ENCODE assay signal across 27 cellular contexts in the genomic region with DNA sequence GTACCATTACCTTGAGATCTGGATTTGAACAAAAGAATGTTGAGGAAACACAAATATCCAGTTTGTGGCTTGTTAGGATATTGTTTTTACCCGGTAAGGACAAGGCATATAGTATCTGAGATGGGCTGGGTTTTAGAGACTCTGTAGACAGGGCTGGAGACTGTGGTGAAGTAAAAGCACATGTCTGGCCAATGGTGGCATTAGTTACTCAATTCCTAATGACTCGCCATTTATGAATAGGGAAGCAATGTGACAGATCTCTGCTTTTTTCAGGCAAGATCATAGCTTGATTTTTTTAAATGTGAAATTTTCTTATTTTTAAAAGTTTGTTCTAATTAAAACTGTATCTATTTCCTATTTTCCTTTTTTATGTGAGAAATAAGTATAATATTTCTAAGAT.
"Had no signal": no experiment of that assay in that cellular context is flagged by ENCODE, and none has a peak within 500 bp of the region (broad histone marks: within the 10 kb centered on the region; RNA-seq: fewer than 3 reads in every experiment).

No MANE protein-coding gene starts in this region.

- H3K4me1 Mint-ChIP-seq: activated CD4-positive, alpha-beta memory T cell treated with anti-CD3 and anti-CD28 coated beads, Interleukin-2, amount 10 ng/mL, durations not matched to agents 7 days and 5 days; activated CD4-positive, alpha-beta T cell treated with anti-CD3 and anti-CD28 coated beads, Interleukin-2, amount 10 ng/mL, durations not matched to agents 24 days and 14 days; activated naive CD4-positive, alpha-beta T cell treated with anti-CD3 and anti-CD28 coated beads, Interleukin-2, amount 50 U/mL, for 24 hours; central memory CD8-positive, alpha-beta T cell; immature natural killer cell had no signal

- H3K9me3 ChIP-seq: ascending aorta, esophagus squamous epithelium, sigmoid colon, thoracic aorta, vagina had no signal

- H3K27ac Mint-ChIP-seq: activated CD4-positive, alpha-beta memory T cell treated with anti-CD3 and anti-CD28 coated beads, Interleukin-2, amount 10 ng/mL, durations not matched to agents 7 days and 5 days; activated CD4-positive, alpha-beta T cell treated with anti-CD3 and anti-CD28 coated beads, Interleukin-2, amount 10 ng/mL, durations not matched to agents 24 days and 14 days; activated naive CD4-positive, alpha-beta T cell treated with anti-CD3 and anti-CD28 coated beads, Interleukin-2, amount 50 U/mL, for 24 hours; immature natural killer cell; mesothelial cell of epicardium; naive thymus-derived CD8-positive, alpha-beta T cell; neural progenitor cell; type B pancreatic cell had no signal

- H3K36me3 Mint-ChIP-seq: activated naive CD4-positive, alpha-beta T cell treated with anti-CD3 and anti-CD28 coated beads, Interleukin-2, amount 50 U/mL, for 24 hours; naive thymus-derived CD8-positive, alpha-beta T cell; type B pancreatic cell had no signal

- H3K4me3 ChIP-seq: ascending aorta, coronary artery, esophagus squamous epithelium, left ventricle myocardium inferior, neural progenitor cell, sigmoid colon, spleen, thoracic aorta, vagina had no signal

- H3K27ac ChIP-seq: ascending aorta, brain microvascular endothelial cell, coronary artery, esophagus squamous epithelium, left ventricle myocardium inferior, neural progenitor cell, sigmoid colon, spleen, thoracic aorta, vagina, VCaP had no signal

- H3K36me3 ChIP-seq: ascending aorta, brain microvascular endothelial cell, esophagus squamous epithelium, left ventricle myocardium inferior, neural progenitor cell, sigmoid colon, spleen, thoracic aorta, vagina had no signal

- H3K4me1 ChIP-seq: ascending aorta, esophagus squamous epithelium, sigmoid colon, vagina had no signal

- H3K27me3 Mint-ChIP-seq: activated CD4-positive, alpha-beta memory T cell treated with anti-CD3 and anti-CD28 coated beads, Interleukin-2, amount 10 ng/mL, durations not matched to agents 7 days and 5 days; activated CD4-positive, alpha-beta T cell treated with anti-CD3 and anti-CD28 coated beads, Interleukin-2, amount 10 ng/mL, durations not matched to agents 24 days and 14 days; activated naive CD4-positive, alpha-beta T cell treated with anti-CD3 and anti-CD28 coated beads, Interleukin-2, amount 50 U/mL, for 24 hours; central memory CD8-positive, alpha-beta T cell; type B pancreatic cell had no signal

- H3K4me2 ChIP-seq: neural progenitor cell had no signal

- H2AFZ ChIP-seq: neural progenitor cell had no signal

- H3K9me3 Mint-ChIP-seq: activated naive CD4-positive, alpha-beta T cell treated with anti-CD3 and anti-CD28 coated beads, Interleukin-2, amount 50 U/mL, for 24 hours; central memory CD8-positive, alpha-beta T cell had no signal

- H3K27me3 ChIP-seq: ascending aorta, brain microvascular endothelial cell, esophagus squamous epithelium, neural progenitor cell, sigmoid colon, spleen, vagina had no signal

- H3K4me3 Mint-ChIP-seq: activated CD4-positive, alpha-beta memory T cell treated with anti-CD3 and anti-CD28 coated beads, Interleukin-2, amount 10 ng/mL, durations not matched to agents 7 days and 5 days; activated CD4-positive, alpha-beta T cell treated with anti-CD3 and anti-CD28 coated beads, Interleukin-2, amount 10 ng/mL, durations not matched to agents 24 days and 14 days; activated naive CD4-positive, alpha-beta T cell treated with anti-CD3 and anti-CD28 coated beads, Interleukin-2, amount 50 U/mL, for 24 hours; central memory CD8-positive, alpha-beta T cell; immature natural killer cell; mesothelial cell of epicardium; naive thymus-derived CD8-positive, alpha-beta T cell; neural progenitor cell; type B pancreatic cell had no signal

- ATAC-seq: activated CD4-positive, CD25-positive, alpha-beta regulatory T cell treated with anti-CD3 and anti-CD28 coated beads, Interleukin-2, amount 50 U/mL, for 24 hours; naive thymus-derived CD8-positive, alpha-beta T cell had no signal

- DNase-seq: activated CD4-positive, alpha-beta memory T cell treated with anti-CD3 and anti-CD28 coated beads, Interleukin-2, amount 10 ng/mL, durations not matched to agents 7 days and 5 days; activated CD4-positive, alpha-beta T cell treated with anti-CD3 and anti-CD28 coated beads, Interleukin-2, amount 10 ng/mL, durations not matched to agents 24 days and 14 days; activated effector memory CD4-positive, alpha-beta T cell treated with anti-CD3 and anti-CD28 coated beads, Interleukin-2, amount 50 U/mL, for 16 hours; activated T-cell treated with anti-CD3 and anti-CD28 coated beads for 4 hours; brain microvascular endothelial cell; esophagus squamous epithelium; foreskin melanocyte; immature natural killer cell; kidney glomerular epithelial cell; left ventricle myocardium inferior; naive thymus-derived CD8-positive, alpha-beta T cell; retina; sigmoid colon; spleen; stimulated activated CD4-positive, alpha-beta T cell treated with anti-CD3 and anti-CD28 coated beads, Interleukin-4, amount 100 ng/mL, for 24 hours; stimulated activated naive CD4-positive, alpha-beta T cell treated with Interleukin-2 at 50 U/mL for 16 hours had no signal
